In the genomic region with DNA sequence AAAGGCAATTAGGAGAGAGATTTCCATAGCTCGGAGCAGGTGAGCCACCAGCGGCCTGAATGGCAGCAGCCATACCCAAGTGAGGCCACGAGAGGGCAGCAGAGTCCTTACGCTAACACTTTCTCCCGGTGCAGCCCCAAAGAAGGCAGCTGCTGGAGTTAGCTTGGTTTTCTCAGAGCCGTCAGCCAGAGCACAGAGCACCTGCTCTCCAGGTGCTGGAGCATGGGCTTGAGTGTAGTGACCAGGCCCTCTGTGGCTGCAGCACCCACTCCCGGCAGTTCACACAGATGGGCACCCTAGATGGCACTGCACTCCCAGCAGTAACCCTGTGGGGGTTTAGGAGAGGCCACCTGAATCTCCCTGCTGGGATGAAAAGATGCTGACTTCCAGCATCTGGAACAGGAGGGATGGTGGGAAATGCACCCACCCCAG, we compare ENCODE assay signal across 1 cellular context.
TF ChIP-seq lines count a peak whose summit lies in the region.

No MANE protein-coding gene starts in this region.

TF ChIP-seq in HepG2, 621 proteins besides CTCF, POLR2A, EP300 and RAD21 (continued from another document and continues in another):
- TF ChIP-seq, protein P1, sequence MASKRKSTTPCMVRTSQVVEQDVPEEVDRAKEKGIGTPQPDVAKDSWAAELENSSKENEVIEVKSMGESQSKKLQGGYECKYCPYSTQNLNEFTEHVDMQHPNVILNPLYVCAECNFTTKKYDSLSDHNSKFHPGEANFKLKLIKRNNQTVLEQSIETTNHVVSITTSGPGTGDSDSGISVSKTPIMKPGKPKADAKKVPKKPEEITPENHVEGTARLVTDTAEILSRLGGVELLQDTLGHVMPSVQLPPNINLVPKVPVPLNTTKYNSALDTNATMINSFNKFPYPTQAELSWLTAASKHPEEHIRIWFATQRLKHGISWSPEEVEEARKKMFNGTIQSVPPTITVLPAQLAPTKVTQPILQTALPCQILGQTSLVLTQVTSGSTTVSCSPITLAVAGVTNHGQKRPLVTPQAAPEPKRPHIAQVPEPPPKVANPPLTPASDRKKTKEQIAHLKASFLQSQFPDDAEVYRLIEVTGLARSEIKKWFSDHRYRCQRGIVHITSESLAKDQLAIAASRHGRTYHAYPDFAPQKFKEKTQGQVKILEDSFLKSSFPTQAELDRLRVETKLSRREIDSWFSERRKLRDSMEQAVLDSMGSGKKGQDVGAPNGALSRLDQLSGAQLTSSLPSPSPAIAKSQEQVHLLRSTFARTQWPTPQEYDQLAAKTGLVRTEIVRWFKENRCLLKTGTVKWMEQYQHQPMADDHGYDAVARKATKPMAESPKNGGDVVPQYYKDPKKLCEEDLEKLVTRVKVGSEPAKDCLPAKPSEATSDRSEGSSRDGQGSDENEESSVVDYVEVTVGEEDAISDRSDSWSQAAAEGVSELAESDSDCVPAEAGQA (IDR thresholded peaks at IDR 0.05; ENCODE audit: low read depth), result no peak
- TF ChIP-seq, protein P1 (CRISPR knock-in tag; IDR thresholded peaks at IDR 0.05; ENCODE audit: borderline replicate concordance), result no peak
- TF ChIP-seq ZNF629 (CRISPR knock-in tag; conservative IDR thresholded peaks at IDR 0.05), result no peak; the same call in 1 of the 2 replicates
- no peak for TF ChIP-seq RBFOX2 (IDR thresholded peaks at IDR 0.05; ENCODE audit: low read depth, low read length)
- TF ChIP-seq STAG1 (CRISPR knock-in tag; IDR thresholded peaks at IDR 0.05), result peak; percentile 100
- TF ChIP-seq, protein P2, sequence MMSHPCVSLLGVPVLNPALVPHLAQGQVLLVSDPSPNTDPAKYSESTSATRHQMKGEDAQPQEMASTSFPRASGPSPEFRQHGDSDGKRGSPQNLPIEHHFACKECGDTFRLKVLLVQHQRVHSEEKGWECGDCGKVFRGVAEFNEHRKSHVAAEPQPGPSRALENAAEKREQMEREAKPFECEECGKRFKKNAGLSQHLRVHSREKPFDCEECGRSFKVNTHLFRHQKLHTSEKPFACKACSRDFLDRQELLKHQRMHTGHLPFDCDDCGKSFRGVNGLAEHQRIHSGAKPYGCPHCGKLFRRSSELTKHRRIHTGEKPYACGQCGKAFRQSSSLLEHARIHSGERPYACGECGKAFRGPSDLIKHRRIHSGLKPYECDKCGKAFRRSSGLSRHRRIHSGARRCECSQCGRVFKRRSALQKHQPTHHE (CRISPR knock-in tag; IDR thresholded peaks at IDR 0.05; ENCODE audit: borderline replicate concordance), result no peak
- TF ChIP-seq, protein P3, sequence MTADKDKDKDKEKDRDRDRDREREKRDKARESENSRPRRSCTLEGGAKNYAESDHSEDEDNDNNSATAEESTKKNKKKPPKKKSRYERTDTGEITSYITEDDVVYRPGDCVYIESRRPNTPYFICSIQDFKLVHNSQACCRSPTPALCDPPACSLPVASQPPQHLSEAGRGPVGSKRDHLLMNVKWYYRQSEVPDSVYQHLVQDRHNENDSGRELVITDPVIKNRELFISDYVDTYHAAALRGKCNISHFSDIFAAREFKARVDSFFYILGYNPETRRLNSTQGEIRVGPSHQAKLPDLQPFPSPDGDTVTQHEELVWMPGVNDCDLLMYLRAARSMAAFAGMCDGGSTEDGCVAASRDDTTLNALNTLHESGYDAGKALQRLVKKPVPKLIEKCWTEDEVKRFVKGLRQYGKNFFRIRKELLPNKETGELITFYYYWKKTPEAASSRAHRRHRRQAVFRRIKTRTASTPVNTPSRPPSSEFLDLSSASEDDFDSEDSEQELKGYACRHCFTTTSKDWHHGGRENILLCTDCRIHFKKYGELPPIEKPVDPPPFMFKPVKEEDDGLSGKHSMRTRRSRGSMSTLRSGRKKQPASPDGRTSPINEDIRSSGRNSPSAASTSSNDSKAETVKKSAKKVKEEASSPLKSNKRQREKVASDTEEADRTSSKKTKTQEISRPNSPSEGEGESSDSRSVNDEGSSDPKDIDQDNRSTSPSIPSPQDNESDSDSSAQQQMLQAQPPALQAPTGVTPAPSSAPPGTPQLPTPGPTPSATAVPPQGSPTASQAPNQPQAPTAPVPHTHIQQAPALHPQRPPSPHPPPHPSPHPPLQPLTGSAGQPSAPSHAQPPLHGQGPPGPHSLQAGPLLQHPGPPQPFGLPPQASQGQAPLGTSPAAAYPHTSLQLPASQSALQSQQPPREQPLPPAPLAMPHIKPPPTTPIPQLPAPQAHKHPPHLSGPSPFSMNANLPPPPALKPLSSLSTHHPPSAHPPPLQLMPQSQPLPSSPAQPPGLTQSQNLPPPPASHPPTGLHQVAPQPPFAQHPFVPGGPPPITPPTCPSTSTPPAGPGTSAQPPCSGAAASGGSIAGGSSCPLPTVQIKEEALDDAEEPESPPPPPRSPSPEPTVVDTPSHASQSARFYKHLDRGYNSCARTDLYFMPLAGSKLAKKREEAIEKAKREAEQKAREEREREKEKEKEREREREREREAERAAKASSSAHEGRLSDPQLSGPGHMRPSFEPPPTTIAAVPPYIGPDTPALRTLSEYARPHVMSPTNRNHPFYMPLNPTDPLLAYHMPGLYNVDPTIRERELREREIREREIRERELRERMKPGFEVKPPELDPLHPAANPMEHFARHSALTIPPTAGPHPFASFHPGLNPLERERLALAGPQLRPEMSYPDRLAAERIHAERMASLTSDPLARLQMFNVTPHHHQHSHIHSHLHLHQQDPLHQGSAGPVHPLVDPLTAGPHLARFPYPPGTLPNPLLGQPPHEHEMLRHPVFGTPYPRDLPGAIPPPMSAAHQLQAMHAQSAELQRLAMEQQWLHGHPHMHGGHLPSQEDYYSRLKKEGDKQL (CRISPR knock-in tag; IDR thresholded peaks at IDR 0.05; ENCODE audit: low read depth), result no peak
- no peak for TF ChIP-seq SMAD9 (CRISPR knock-in tag; IDR thresholded peaks at IDR 0.05)
- TF ChIP-seq, protein P4, sequence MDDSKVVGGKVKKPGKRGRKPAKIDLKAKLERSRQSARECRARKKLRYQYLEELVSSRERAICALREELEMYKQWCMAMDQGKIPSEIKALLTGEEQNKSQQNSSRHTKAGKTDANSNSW (CRISPR knock-in tag; IDR thresholded peaks at IDR 0.05; ENCODE audit: borderline replicate concordance), result no peak
- no peak for TF ChIP-seq SNAI1 (CRISPR knock-in tag; IDR thresholded peaks at IDR 0.05; ENCODE audit: borderline replicate concordance)
- TF ChIP-seq YY1 (IDR thresholded peaks at IDR 0.05; ENCODE audit: insufficient read depth, insufficient replicate concordance, low read depth, low read length), result no peak
- no peak for TF ChIP-seq FOSL1 (CRISPR knock-in tag; IDR thresholded peaks at IDR 0.05; ENCODE audit: borderline replicate concordance)
- no peak for TF ChIP-seq SALL2 (CRISPR knock-in tag; IDR thresholded peaks at IDR 0.05)
- no peak for TF ChIP-seq ZNF7 (CRISPR knock-in tag; IDR thresholded peaks at IDR 0.05)
- TF ChIP-seq ZNF136 (CRISPR knock-in tag; IDR thresholded peaks at IDR 0.05; ENCODE audit: low read depth), result no peak
- TF ChIP-seq NFRKB (IDR thresholded peaks at IDR 0.05), result no peak
- no peak for TF ChIP-seq ZNF510 (CRISPR knock-in tag; IDR thresholded peaks at IDR 0.05; ENCODE audit: low read depth)
- TF ChIP-seq, protein P5, sequence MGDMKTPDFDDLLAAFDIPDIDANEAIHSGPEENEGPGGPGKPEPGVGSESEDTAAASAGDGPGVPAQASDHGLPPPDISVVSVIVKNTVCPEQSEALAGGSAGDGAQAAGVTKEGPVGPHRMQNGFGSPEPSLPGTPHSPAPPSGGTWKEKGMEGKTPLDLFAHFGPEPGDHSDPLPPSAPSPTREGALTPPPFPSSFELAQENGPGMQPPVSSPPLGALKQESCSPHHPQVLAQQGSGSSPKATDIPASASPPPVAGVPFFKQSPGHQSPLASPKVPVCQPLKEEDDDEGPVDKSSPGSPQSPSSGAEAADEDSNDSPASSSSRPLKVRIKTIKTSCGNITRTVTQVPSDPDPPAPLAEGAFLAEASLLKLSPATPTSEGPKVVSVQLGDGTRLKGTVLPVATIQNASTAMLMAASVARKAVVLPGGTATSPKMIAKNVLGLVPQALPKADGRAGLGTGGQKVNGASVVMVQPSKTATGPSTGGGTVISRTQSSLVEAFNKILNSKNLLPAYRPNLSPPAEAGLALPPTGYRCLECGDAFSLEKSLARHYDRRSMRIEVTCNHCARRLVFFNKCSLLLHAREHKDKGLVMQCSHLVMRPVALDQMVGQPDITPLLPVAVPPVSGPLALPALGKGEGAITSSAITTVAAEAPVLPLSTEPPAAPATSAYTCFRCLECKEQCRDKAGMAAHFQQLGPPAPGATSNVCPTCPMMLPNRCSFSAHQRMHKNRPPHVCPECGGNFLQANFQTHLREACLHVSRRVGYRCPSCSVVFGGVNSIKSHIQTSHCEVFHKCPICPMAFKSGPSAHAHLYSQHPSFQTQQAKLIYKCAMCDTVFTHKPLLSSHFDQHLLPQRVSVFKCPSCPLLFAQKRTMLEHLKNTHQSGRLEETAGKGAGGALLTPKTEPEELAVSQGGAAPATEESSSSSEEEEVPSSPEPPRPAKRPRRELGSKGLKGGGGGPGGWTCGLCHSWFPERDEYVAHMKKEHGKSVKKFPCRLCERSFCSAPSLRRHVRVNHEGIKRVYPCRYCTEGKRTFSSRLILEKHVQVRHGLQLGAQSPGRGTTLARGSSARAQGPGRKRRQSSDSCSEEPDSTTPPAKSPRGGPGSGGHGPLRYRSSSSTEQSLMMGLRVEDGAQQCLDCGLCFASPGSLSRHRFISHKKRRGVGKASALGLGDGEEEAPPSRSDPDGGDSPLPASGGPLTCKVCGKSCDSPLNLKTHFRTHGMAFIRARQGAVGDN (CRISPR knock-in tag; IDR thresholded peaks at IDR 0.05), result peak; percentile 51
- no peak for TF ChIP-seq ZNF773 (CRISPR knock-in tag; IDR thresholded peaks at IDR 0.05; ENCODE audit: borderline replicate concordance)
- no peak for TF ChIP-seq MAF1 (CRISPR knock-in tag; IDR thresholded peaks at IDR 0.05; ENCODE audit: borderline replicate concordance)
- TF ChIP-seq TBX2 (CRISPR knock-in tag; IDR thresholded peaks at IDR 0.05; ENCODE audit: borderline replicate concordance), result peak; percentile 39; the same call in 1 of the 2 replicates
- no peak for TF ChIP-seq HIVEP1 (CRISPR knock-in tag; IDR thresholded peaks at IDR 0.05)
- no peak for TF ChIP-seq ZNF567 (CRISPR knock-in tag; IDR thresholded peaks at IDR 0.05; ENCODE audit: borderline replicate concordance)
- TF ChIP-seq CREM (IDR thresholded peaks at IDR 0.05), result no peak
- TF ChIP-seq CREM (CRISPR knock-in tag; IDR thresholded peaks at IDR 0.05), result no peak
- TF ChIP-seq, protein P6, sequence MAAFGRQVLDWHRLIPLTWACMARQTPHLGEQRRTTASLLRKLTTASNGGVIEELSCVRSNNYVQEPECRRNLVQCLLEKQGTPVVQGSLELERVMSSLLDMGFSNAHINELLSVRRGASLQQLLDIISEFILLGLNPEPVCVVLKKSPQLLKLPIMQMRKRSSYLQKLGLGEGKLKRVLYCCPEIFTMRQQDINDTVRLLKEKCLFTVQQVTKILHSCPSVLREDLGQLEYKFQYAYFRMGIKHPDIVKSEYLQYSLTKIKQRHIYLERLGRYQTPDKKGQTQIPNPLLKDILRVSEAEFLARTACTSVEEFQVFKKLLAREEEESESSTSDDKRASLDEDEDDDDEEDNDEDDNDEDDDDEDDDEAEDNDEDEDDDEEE (CRISPR knock-in tag; IDR thresholded peaks at IDR 0.05), result no peak
- no peak for TF ChIP-seq REXO4 (CRISPR knock-in tag; IDR thresholded peaks at IDR 0.05; ENCODE audit: borderline replicate concordance)
- no peak for TF ChIP-seq ZNF468 (CRISPR knock-in tag; IDR thresholded peaks at IDR 0.05)
- TF ChIP-seq, protein P7, sequence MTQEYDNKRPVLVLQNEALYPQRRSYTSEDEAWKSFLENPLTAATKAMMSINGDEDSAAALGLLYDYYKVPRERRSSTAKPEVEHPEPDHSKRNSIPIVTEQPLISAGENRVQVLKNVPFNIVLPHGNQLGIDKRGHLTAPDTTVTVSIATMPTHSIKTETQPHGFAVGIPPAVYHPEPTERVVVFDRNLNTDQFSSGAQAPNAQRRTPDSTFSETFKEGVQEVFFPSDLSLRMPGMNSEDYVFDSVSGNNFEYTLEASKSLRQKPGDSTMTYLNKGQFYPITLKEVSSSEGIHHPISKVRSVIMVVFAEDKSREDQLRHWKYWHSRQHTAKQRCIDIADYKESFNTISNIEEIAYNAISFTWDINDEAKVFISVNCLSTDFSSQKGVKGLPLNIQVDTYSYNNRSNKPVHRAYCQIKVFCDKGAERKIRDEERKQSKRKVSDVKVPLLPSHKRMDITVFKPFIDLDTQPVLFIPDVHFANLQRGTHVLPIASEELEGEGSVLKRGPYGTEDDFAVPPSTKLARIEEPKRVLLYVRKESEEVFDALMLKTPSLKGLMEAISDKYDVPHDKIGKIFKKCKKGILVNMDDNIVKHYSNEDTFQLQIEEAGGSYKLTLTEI (CRISPR knock-in tag; conservative IDR thresholded peaks at IDR 0.05), result no peak
- no peak for TF ChIP-seq HOXA5 (CRISPR knock-in tag; IDR thresholded peaks at IDR 0.05)
- TF ChIP-seq XRCC5 (optimal IDR thresholded peaks at IDR 0.05; ENCODE audit: low read length), result peak; percentile 62
- TF ChIP-seq, protein P8, sequence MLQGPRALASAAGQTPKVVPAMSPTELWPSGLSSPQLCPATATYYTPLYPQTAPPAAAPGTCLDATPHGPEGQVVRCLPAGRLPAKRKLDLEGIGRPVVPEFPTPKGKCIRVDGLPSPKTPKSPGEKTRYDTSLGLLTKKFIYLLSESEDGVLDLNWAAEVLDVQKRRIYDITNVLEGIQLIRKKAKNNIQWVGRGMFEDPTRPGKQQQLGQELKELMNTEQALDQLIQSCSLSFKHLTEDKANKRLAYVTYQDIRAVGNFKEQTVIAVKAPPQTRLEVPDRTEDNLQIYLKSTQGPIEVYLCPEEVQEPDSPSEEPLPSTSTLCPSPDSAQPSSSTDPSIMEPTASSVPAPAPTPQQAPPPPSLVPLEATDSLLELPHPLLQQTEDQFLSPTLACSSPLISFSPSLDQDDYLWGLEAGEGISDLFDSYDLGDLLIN (CRISPR knock-in tag; IDR thresholded peaks at IDR 0.05; ENCODE audit: borderline replicate concordance), result no peak
- TF ChIP-seq, protein P9, sequence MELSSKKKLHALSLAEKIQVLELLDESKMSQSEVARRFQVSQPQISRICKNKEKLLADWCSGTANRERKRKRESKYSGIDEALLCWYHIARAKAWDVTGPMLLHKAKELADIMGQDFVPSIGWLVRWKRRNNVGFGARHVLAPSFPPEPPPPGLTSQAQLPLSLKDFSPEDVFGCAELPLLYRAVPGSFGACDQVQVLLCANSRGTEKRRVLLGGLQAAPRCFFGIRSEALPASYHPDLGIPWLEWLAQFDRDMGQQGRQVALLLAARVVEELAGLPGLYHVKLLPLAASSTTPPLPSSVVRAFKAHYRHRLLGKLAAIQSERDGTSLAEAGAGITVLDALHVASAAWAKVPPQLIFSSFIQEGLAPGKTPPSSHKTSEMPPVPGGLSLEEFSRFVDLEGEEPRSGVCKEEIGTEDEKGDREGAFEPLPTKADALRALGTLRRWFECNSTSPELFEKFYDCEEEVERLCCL (CRISPR knock-in tag; IDR thresholded peaks at IDR 0.05; ENCODE audit: borderline replicate concordance), result no peak
